11 cellular contexts compared by ENCODE assay signal in the genomic region with DNA sequence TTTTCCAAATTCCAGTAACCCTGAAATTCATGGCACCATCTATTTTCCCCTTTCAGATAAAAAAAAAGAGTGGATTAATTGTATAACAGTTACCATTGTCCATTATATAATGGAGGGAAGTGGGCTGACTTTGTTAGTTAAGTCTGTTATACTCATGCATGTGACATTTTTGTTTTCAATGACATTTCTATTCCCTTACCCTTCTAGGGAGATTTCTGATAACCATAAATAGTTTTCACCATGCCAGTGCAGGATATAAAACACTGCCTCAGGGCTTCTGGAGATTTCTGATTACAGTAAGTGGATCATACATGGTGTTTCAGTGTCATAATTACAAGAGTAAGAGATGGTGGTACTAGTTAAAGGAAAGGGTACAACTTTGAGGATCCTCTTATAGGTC. TPM values are rescaled to one million over a fixed set of nuclear protein-coding genes. Genes with fewer than 3 reads are reported as not detected.
"Had no signal": no experiment of that assay in that cellular context is flagged by ENCODE, and none has a peak within 500 bp of the region (broad histone marks: within the 10 kb centered on the region; RNA-seq: fewer than 3 reads in every experiment).

No MANE protein-coding gene starts in this region.

- H3K4me3 ChIP-seq: GM23248, HAP-1, K562 had no signal

- H3K36me3 ChIP-seq: HAP-1 had no signal

- H3K4me1 ChIP-seq: HAP-1 had no signal

- H3K27ac ChIP-seq: GM23248 had no signal

- H3K9me3 ChIP-seq: HAP-1 had no signal

- ATAC-seq: HCT116, K562 had no signal

- DNase-seq: GM23248, GOT3, H7, HFFc6, IMR-90, KG1 had no signal

RNA-seq across cellular contexts. Expression of gene SUPT20HL1, which starts 45.5 kb away (rescaled TPM):
- total RNA-seq: GM23248, H4, H7, HFFc6, HT-29, IMR-90, K562 had no signal
- polyA plus RNA-seq: GM23248, IMR-90, K562 had no signal
